Comparison of ENCODE assay signal across 10 cellular contexts in genomic region chr11:67466962-67467771, GRCh38. TPM values are rescaled to one million over a fixed set of nuclear protein-coding genes. Genes with fewer than 3 reads are reported as not detected.
DNase-seq lines count a peak whose midpoint lies in the region; ATAC-seq and TF ChIP-seq lines count a peak whose summit lies in the region.
"Had no signal": no experiment of that assay in that cellular context is flagged by ENCODE, and none has a peak within 500 bp of the region (broad histone marks: within the 10 kb centered on the region; RNA-seq: fewer than 3 reads in every experiment).

No MANE protein-coding gene starts in this region.

- H3K36me3 Mint-ChIP-seq in endothelial cell (ENCODE audit: low read depth, unreplicated experiment) (no peaks in the 10 kb centered on the region), progenitor cell of endocrine pancreas (ENCODE audit: insufficient read depth) (no peaks in the 10 kb centered on the region)

- TF ChIP-seq CTCF in GM06990 (IDR thresholded peaks at IDR 0.05; ENCODE audit: insufficient read depth, low read length, poor library complexity, severe bottlenecking) = no peak
- no peak for TF ChIP-seq CTCF in endothelial cell (IDR thresholded peaks at IDR 0.05; ENCODE audit: unreplicated experiment)
- TF ChIP-seq CTCF in progenitor cell of endocrine pancreas (IDR thresholded peaks at IDR 0.05; ENCODE audit: unreplicated experiment) = no peak

- no peaks in the 10 kb centered on the region for H3K9me3 Mint-ChIP-seq in endothelial cell (ENCODE audit: unreplicated experiment)
- no peaks in the 10 kb centered on the region for H3K9me3 Mint-ChIP-seq in progenitor cell of endocrine pancreas (ENCODE audit: low read depth)

- H3K27me3 Mint-ChIP-seq in endothelial cell (ENCODE audit: unreplicated experiment) = peaks cover 4% of the 10 kb centered on the region
- peaks cover 2% of the 10 kb centered on the region for H3K27me3 Mint-ChIP-seq in progenitor cell of endocrine pancreas

- ATAC-seq in GM19351 (IDR thresholded peaks at IDR 0.05; ENCODE audit: unreplicated experiment) = no peak
- no peak for ATAC-seq in GM19455 (IDR thresholded peaks at IDR 0.05; ENCODE audit: unreplicated experiment)

- H3K4me3 Mint-ChIP-seq in endothelial cell (ENCODE audit: unreplicated experiment) (peak overlapping the region; percentile 62), progenitor cell of endocrine pancreas (ENCODE audit: low read depth) (peak overlapping the region; percentile 72)

- DNase-seq in GM06990 (ENCODE audit: extremely low read depth, insufficient read length) (peak; percentile 12), RPMI8226 (peak; percentile 75), endothelial cell (ENCODE audit: low spot score) (no peak), progenitor cell of endocrine pancreas (ENCODE audit: low spot score, unreplicated experiment) (no peak), DMS79 (lab: John Stamatoyannopoulos, UW) (no peak), NCI-H446 (lab: John Stamatoyannopoulos, UW) (no peak)
- DNase-seq: activated gamma-delta T cell treated with Interleukin-2 at 50 U/mL for 16 hours, KBM-7 had no signal

- H3K27me3 ChIP-seq in GM06990 (replicated peaks; ENCODE audit: control insufficient read depth, insufficient read depth, low read length) = no peaks in the 10 kb centered on the region

- H3K4me1 Mint-ChIP-seq in endothelial cell (ENCODE audit: unreplicated experiment) (peaks cover 10% of the 10 kb centered on the region), progenitor cell of endocrine pancreas (ENCODE audit: low read depth) (peaks cover 12% of the 10 kb centered on the region)

- H3K36me3 ChIP-seq in GM06990 (ENCODE audit: control insufficient read depth, insufficient read depth, low read length) = no peaks in the 10 kb centered on the region; the same call in none of the 2 replicates

- no peak overlapping the region for H3K4me3 ChIP-seq in GM06990 (replicated peaks; ENCODE audit: low read depth, low read length)

- H3K27ac Mint-ChIP-seq in endothelial cell (ENCODE audit: unreplicated experiment) (no peak overlapping the region), progenitor cell of endocrine pancreas (peak overlapping the region; percentile 56)

RNA-seq across cellular contexts. Expression of gene TMEM134, which starts 1.9 kb away (rescaled TPM):
- total RNA-seq in endothelial cell (ENCODE audit: unreplicated experiment) = 47.4 TPM
- total RNA-seq in progenitor cell of endocrine pancreas = 63.3 and 68.6 TPM in 2 replicates

RNA-seq across cellular contexts. Expression of gene CABP4, which starts 12.0 kb away (rescaled TPM):
- total RNA-seq in endothelial cell (ENCODE audit: unreplicated experiment) (not detected), progenitor cell of endocrine pancreas (0.18 TPM in 1 of 2 replicates, not detected in the other)

RNA-seq across cellular contexts. Expression of gene GPR152, which starts 14.6 kb away (rescaled TPM):
- total RNA-seq in endothelial cell (ENCODE audit: unreplicated experiment) (not detected), progenitor cell of endocrine pancreas (not detected in 2 replicates)

RNA-seq across cellular contexts. Expression of gene AIP, which starts 15.7 kb away (rescaled TPM):
- total RNA-seq in endothelial cell (ENCODE audit: unreplicated experiment) (32.9 TPM), progenitor cell of endocrine pancreas (39.2 and 39.5 TPM in 2 replicates)

RNA-seq across cellular contexts. Expression of gene CORO1B, which starts 23.9 kb away (rescaled TPM):
- 252 TPM for total RNA-seq in endothelial cell (ENCODE audit: unreplicated experiment)
- total RNA-seq in progenitor cell of endocrine pancreas = 86.7 and 90.5 TPM in 2 replicates

Comparison
In these comparisons a context has a peak if more than half of its experiments do, and no peak if none do; other contexts are left out.
1. DNase-seq: peak in GM06990 (single experiment) and RPMI8226 (single experiment); none in endothelial cell (single experiment), progenitor cell of endocrine pancreas (single experiment), DMS79 (single experiment) and NCI-H446 (0 of 2).